In the genomic region with DNA sequence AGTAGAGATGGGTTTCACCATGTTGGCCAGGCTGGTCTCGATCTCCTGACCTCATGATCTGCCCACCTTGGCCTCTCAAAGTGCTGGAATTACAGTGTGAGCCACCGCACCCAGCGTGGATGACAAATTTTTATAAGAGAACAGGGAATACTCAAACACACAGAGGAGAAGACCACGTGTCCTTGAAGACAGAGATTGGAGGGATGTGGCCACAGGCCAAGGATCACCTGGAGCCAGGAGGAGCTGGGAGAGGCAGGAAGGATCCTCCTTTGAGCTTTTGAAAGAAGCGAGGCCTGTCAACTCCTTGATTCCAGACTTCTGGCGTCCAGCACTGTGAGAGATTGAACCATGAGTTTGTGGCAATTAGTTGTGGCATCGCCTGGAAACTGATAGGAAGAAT, we compare ENCODE assay signal across 27 cellular contexts.
"Had no signal": no experiment of that assay in that cellular context is flagged by ENCODE, and none has a peak within 500 bp of the region (broad histone marks: within the 10 kb centered on the region; RNA-seq: fewer than 3 reads in every experiment).

No MANE protein-coding gene starts in this region.

- H3K9me3 Mint-ChIP-seq: type B pancreatic cell had no signal

- H3K9ac ChIP-seq: neural progenitor cell had no signal

- H3K36me3 Mint-ChIP-seq: naive thymus-derived CD4-positive, alpha-beta T cell; natural killer cell; stimulated activated memory B cell treated with anti-CD40 and anti-IgM and Interleukin-4, amounts not matched to agents 10 μg/mL and 1 μg/mL and 100 μg/mL, for 72 hours; type B pancreatic cell had no signal

- H3K27ac Mint-ChIP-seq: naive thymus-derived CD4-positive, alpha-beta T cell; natural killer cell; nephron; neural progenitor cell; stimulated activated memory B cell treated with anti-CD40 and anti-IgM and Interleukin-4, amounts not matched to agents 10 μg/mL and 1 μg/mL and 100 μg/mL, for 72 hours; stimulated activated naive CD8-positive, alpha-beta T cell treated with anti-CD3 and anti-CD28 coated beads, Interleukin-15, amount 100 ng/mL, for 72 hours; type B pancreatic cell had no signal

- H3K9me3 ChIP-seq: pancreas, prostate gland, right lobe of liver, sigmoid colon, suprapubic skin, testis, transverse colon, upper lobe of right lung, uterus had no signal

- H3K36me3 ChIP-seq: neural progenitor cell, pancreas, prostate gland, right lobe of liver, sigmoid colon, suprapubic skin, tibial artery, transverse colon, upper lobe of right lung, uterus had no signal

- H3K27ac ChIP-seq: neural progenitor cell, pancreas, prostate gland, right lobe of liver, sigmoid colon, suprapubic skin, testis, tibial artery, transverse colon, upper lobe of right lung, uterus had no signal

- ATAC-seq: naive thymus-derived CD4-positive, alpha-beta T cell; natural killer cell; pancreas; right cardiac atrium; right lobe of liver; stimulated activated memory B cell treated with anti-CD40 and anti-IgM and Interleukin-4, amounts not matched to agents 10 μg/mL and 1 μg/mL and 100 μg/mL, for 72 hours; stimulated activated naive CD8-positive, alpha-beta T cell treated with anti-CD3 and anti-CD28 coated beads, Interleukin-15, amount 100 ng/mL, for 72 hours; stimulated activated naive CD8-positive, alpha-beta T cell treated with anti-CD3 and anti-CD28 coated beads, Interleukin-15, Interleukin-2, amounts not matched to agents 100 U/mL and 50 U/mL, for 24 hours; upper lobe of right lung had no signal

- H3K4me1 ChIP-seq: neural progenitor cell, pancreas, prostate gland, right lobe of liver, sigmoid colon, suprapubic skin, testis, tibial artery, transverse colon, upper lobe of right lung, uterus had no signal

- H3K4me3 Mint-ChIP-seq: naive thymus-derived CD4-positive, alpha-beta T cell; natural killer cell; nephron; neural progenitor cell; stimulated activated memory B cell treated with anti-CD40 and anti-IgM and Interleukin-4, amounts not matched to agents 10 μg/mL and 1 μg/mL and 100 μg/mL, for 72 hours; stimulated activated naive CD8-positive, alpha-beta T cell treated with anti-CD3 and anti-CD28 coated beads, Interleukin-15, amount 100 ng/mL, for 72 hours; type B pancreatic cell had no signal

- H3K4me3 ChIP-seq: neural progenitor cell, pancreas, prostate gland, right lobe of liver, sigmoid colon, suprapubic skin, testis, tibial artery, transverse colon, upper lobe of right lung, uterus had no signal

- H3K27me3 ChIP-seq: neural progenitor cell, pancreas, right lobe of liver, testis, transverse colon, upper lobe of right lung, uterus had no signal

- DNase-seq: naive thymus-derived CD4-positive, alpha-beta T cell; natural killer cell; occipital lobe; pancreas; right cardiac atrium; right lobe of liver; sigmoid colon; small intestine; stimulated activated CD4-positive, alpha-beta T cell treated with anti-CD3 and anti-CD28 coated beads, Interleukin-15, amount 100 ng/mL, for 24 hours; stimulated activated CD4-positive, alpha-beta T cell treated with anti-CD3 and anti-CD28 coated beads, Interleukin-2, amount 100 ng/mL, for 24 hours; stimulated activated CD4-positive, alpha-beta T cell treated with anti-CD3 and anti-CD28 coated beads, Interleukin-2, amount 100 ng/mL, for 48 hours; stimulated activated CD4-positive, alpha-beta T cell treated with anti-CD3 and anti-CD28 coated beads, Interleukin-4, amount 100 ng/mL, for 24 hours; stimulated activated naive CD4-positive, alpha-beta T cell; stimulated activated naive CD8-positive, alpha-beta T cell treated with anti-CD3 and anti-CD28 coated beads, Interleukin-15, amount 100 ng/mL, for 72 hours; stimulated activated naive CD8-positive, alpha-beta T cell treated with anti-CD3 and anti-CD28 coated beads, Interleukin-15, Interleukin-2, amounts not matched to agents 100 U/mL and 50 U/mL, for 24 hours; substantia nigra; testis; tibial artery; transverse colon; upper lobe of right lung; uterus had no signal

- H3K4me1 Mint-ChIP-seq: naive thymus-derived CD4-positive, alpha-beta T cell; stimulated activated memory B cell treated with anti-CD40 and anti-IgM and Interleukin-4, amounts not matched to agents 10 μg/mL and 1 μg/mL and 100 μg/mL, for 72 hours; stimulated activated naive CD8-positive, alpha-beta T cell treated with anti-CD3 and anti-CD28 coated beads, Interleukin-15, amount 100 ng/mL, for 72 hours had no signal
